In the genomic region with DNA sequence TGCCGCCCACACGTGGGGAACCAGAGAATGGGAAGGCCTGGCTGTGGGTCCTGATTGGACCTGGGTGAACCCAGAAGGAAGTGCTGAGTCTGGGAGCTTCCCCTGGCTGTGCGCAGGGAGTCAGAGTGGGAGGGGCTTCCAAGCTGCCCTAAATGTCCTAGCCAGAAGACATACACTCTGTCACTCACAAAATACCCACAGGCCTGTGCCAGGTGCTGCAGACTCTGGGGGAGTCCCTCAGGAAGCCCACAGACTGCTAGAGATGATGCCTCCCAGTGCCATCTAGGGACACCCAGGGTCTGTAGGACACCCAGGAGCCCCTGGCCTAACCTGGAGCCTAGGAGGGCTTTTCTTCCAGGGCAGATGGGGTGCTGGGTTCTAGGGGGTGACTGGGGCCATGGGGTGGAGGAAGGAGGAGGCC, we compare ENCODE assay signal across 25 cellular contexts. TPM values are rescaled to one million over a fixed set of nuclear protein-coding genes. Genes with fewer than 3 reads are reported as not detected.
DNase-seq lines count a peak whose midpoint lies in the region; ATAC-seq and TF ChIP-seq lines count a peak whose summit lies in the region.
"Had no signal": no experiment of that assay in that cellular context is flagged by ENCODE, and none has a peak within 500 bp of the region (broad histone marks: within the 10 kb centered on the region; RNA-seq: fewer than 3 reads in every experiment).

No MANE protein-coding gene starts in this region.

- intact Hi-C loops in spleen (cut with DNase I; ENCODE audit: low total_unique reads): no loop called here

- H3K4me1 ChIP-seq in Peyer's patch (no peaks in the 10 kb centered on the region), spleen (peaks cover 0 to 15% (median 10%) of the 10 kb centered on the region in 6 donors)
- H3K4me1 ChIP-seq: pancreas had no signal

- H3K27ac ChIP-seq in Peyer's patch (no peak overlapping the region), layer of hippocampus (ENCODE audit: low read depth, low read length) (peak overlapping the region; percentile 12), spleen (no peak overlapping the region)
- H3K27ac ChIP-seq: 22Rv1, HL-60, pancreas, VCaP had no signal

- H3K36me3 ChIP-seq in Peyer's patch (no peaks in the 10 kb centered on the region), spleen (no peaks in the 10 kb centered on the region)
- H3K36me3 ChIP-seq: pancreas had no signal

- H3K27me3 ChIP-seq in Peyer's patch (no peaks in the 10 kb centered on the region), layer of hippocampus (ENCODE audit: control insufficient read depth, insufficient read depth, low read length) (no peaks in the 10 kb centered on the region), spleen (replicated peaks in 1 of 7) (peaks cover 0 to 5% (median 0%) of the 10 kb centered on the region in 7 donors)
- H3K27me3 ChIP-seq: pancreas had no signal

- peaks cover 5% of the 10 kb centered on the region for H3K9me3 Mint-ChIP-seq in stimulated activated memory B cell treated with anti-CD40 and anti-IgM and Interleukin-4, amounts not matched to agents 10 μg/mL and 1 μg/mL and 100 μg/mL, for 72 hours

- H3K9me3 ChIP-seq in Peyer's patch (no peaks in the 10 kb centered on the region), spleen (peaks cover 0 to 30% (median 22%) of the 10 kb centered on the region in 8 donors)
- H3K9me3 ChIP-seq: pancreas had no signal

- peak; percentile 17 for DNase-seq in NCI-H82 (lab: John Stamatoyannopoulos, UW)
- no peak for DNase-seq in NCI-H82 treated with DMSO at 0.1 percent for 48 hours (lab: John Stamatoyannopoulos, UW; ENCODE audit: unreplicated experiment)
- peak in 2 of 3 donors; percentile 26 to 30 for DNase-seq in Peyer's patch
- DNase-seq in spleen: peak; percentile 35
- no peak for DNase-seq in NCI-H1105 (lab: John Stamatoyannopoulos, UW)
- DNase-seq: activated CD4-positive, alpha-beta T cell treated with anti-CD3 and anti-CD28 coated beads, Interleukin-2, amount 50 U/mL, for 4 hours; activated T-cell treated with anti-CD3 and anti-CD28 coated beads, Interleukin-2, amount 50 U/mL, for 72 hours; CD8-positive, alpha-beta memory T cell; DMS153; effector memory CD4-positive, alpha-beta T cell; hippocampal formation; NCI-H510A; RPMI8226 had no signal

- no peak overlapping the region for H3K27ac Mint-ChIP-seq in stimulated activated memory B cell treated with anti-CD40 and anti-IgM and Interleukin-4, amounts not matched to agents 10 μg/mL and 1 μg/mL and 100 μg/mL, for 72 hours
- H3K27ac Mint-ChIP-seq: activated naive CD8-positive, alpha-beta T cell; activated T-cell treated with anti-CD3 and anti-CD28 coated beads, Interleukin-2, amount 50 U/mL, for 72 hours; CD8-positive, alpha-beta memory T cell; naive thymus-derived CD4-positive, alpha-beta T cell; T-helper 2 cell treated with Interferon-gamma antibody and Interleukin-4, amounts not matched to agents 5 μg/mL and 100 μg/mL, for 36 hours had no signal

- peaks cover 18% of the 10 kb centered on the region for H3K36me3 Mint-ChIP-seq in stimulated activated memory B cell treated with anti-CD40 and anti-IgM and Interleukin-4, amounts not matched to agents 10 μg/mL and 1 μg/mL and 100 μg/mL, for 72 hours

- whole genome bisulfite sequencing in spleen, 5 donors: 68 to 89% (median 80%) methylated on average over 3 of the region's 3 CpGs

- H3K4me1 Mint-ChIP-seq in stimulated activated memory B cell treated with anti-CD40 and anti-IgM and Interleukin-4, amounts not matched to agents 10 μg/mL and 1 μg/mL and 100 μg/mL, for 72 hours: peaks cover 33% of the 10 kb centered on the region

- TF ChIP-seq POLR2A in Peyer's patch (IDR thresholded peaks at IDR 0.05) (no peak), spleen (IDR thresholded peaks at IDR 0.05) (no peak)

- ATAC-seq in stimulated activated memory B cell treated with anti-CD40 and anti-IgM and Interleukin-4, amounts not matched to agents 10 μg/mL and 1 μg/mL and 100 μg/mL, for 72 hours: no peak
- ATAC-seq in GM21825 (IDR thresholded peaks at IDR 0.05; ENCODE audit: unreplicated experiment): no peak
- ATAC-seq: activated T-cell treated with anti-CD3 and anti-CD28 coated beads, Interleukin-2, amount 50 U/mL, for 72 hours; esophagus mucosa; naive thymus-derived CD4-positive, alpha-beta T cell; SK-N-SH treated with all-trans-retinoic acid at 6 μM for 48 hours had no signal

- H3K4me3 ChIP-seq in Peyer's patch (no peak overlapping the region), spleen (no peak overlapping the region)
- H3K4me3 ChIP-seq: pancreas had no signal

- TF ChIP-seq CTCF in Peyer's patch (IDR thresholded peaks at IDR 0.05) (no peak), spleen (IDR thresholded peaks at IDR 0.05 in 8 of 11, conservative IDR thresholded peaks at IDR 0.05 in 3 of 11) (no peak)

- H3K4me3 Mint-ChIP-seq in stimulated activated memory B cell treated with anti-CD40 and anti-IgM and Interleukin-4, amounts not matched to agents 10 μg/mL and 1 μg/mL and 100 μg/mL, for 72 hours: no peak overlapping the region
- H3K4me3 Mint-ChIP-seq: activated naive CD8-positive, alpha-beta T cell; activated T-cell treated with anti-CD3 and anti-CD28 coated beads, Interleukin-2, amount 50 U/mL, for 72 hours; CD8-positive, alpha-beta memory T cell; naive thymus-derived CD4-positive, alpha-beta T cell; T-helper 2 cell treated with Interferon-gamma antibody and Interleukin-4, amounts not matched to agents 5 μg/mL and 100 μg/mL, for 36 hours had no signal

- H3K27me3 Mint-ChIP-seq in stimulated activated memory B cell treated with anti-CD40 and anti-IgM and Interleukin-4, amounts not matched to agents 10 μg/mL and 1 μg/mL and 100 μg/mL, for 72 hours: no peaks in the 10 kb centered on the region
- H3K27me3 Mint-ChIP-seq: activated naive CD8-positive, alpha-beta T cell had no signal

RNA-seq across cellular contexts. Expression of gene LRP8, which starts 33.7 kb away (rescaled TPM):
- 10 to 100 TPM in 1 of 4 donors, 1 to 10 TPM in 3; 4.5 to 33.8 (median 5.0) TPM for total RNA-seq in Peyer's patch
- 10 to 100 TPM in 1 of 7 donors, 1 to 10 TPM in 6; 4.0 to 14.4 (median 8.0) TPM for total RNA-seq in spleen
- 1 to 10 TPM; 1.7 to 2.4 (median 2.0) TPM for polyA plus RNA-seq in spleen

Comparison
In these comparisons a context has a peak if more than half of its experiments do, and no peak if none do; other contexts are left out.
1. DNase-seq: peak in NCI-H82 (single experiment), Peyer's patch (2 of 3) and spleen (single experiment); none in NCI-H82 treated with DMSO at 0.1 percent for 48 hours (single experiment) and NCI-H1105 (single experiment).